24 cellular contexts compared by ENCODE assay signal in genomic region chr15:74619916-74620635, GRCh38. TPM values are rescaled to one million over a fixed set of nuclear protein-coding genes. Genes with fewer than 3 reads are reported as not detected.
DNase-seq lines count a peak whose midpoint lies in the region; ATAC-seq and TF ChIP-seq lines count a peak whose summit lies in the region.
"Had no signal": no experiment of that assay in that cellular context is flagged by ENCODE, and none has a peak within 500 bp of the region (broad histone marks: within the 10 kb centered on the region; RNA-seq: fewer than 3 reads in every experiment).

No MANE protein-coding gene starts in this region.

- H3K36me3 Mint-ChIP-seq in activated naive CD4-positive, alpha-beta T cell treated with anti-CD3 and anti-CD28 coated beads, Interleukin-2, amount 10 ng/mL, durations not matched to agents 7 days and 5 days: peaks cover 68% of the 10 kb centered on the region
- H3K36me3 Mint-ChIP-seq in T-helper 17 cell (ENCODE audit: low read depth) (peaks cover 6% of the 10 kb centered on the region), glutamatergic neuron (ENCODE audit: unreplicated experiment) (peaks cover 3% of the 10 kb centered on the region), endodermal cell (ENCODE audit: low read depth) (peaks cover 52% of the 10 kb centered on the region), mesothelial cell of epicardium (peaks cover 19% of the 10 kb centered on the region)
- peaks cover 90% of the 10 kb centered on the region for H3K36me3 Mint-ChIP-seq in stimulated activated effector memory CD8-positive, alpha-beta T cell treated with anti-CD3 and anti-CD28 coated beads, Interleukin-12 subunit alpha, Interleukin-12 subunit beta, amount 100 ng/mL, for 72 hours

- H3K27ac ChIP-seq in endodermal cell (ENCODE audit: low read depth, low read length): no peak overlapping the region
- H3K27ac ChIP-seq: A549, cardiac muscle cell, gastroesophageal sphincter, WERI-Rb-1 had no signal

- H3K4me3 Mint-ChIP-seq in activated naive CD4-positive, alpha-beta T cell treated with anti-CD3 and anti-CD28 coated beads, Interleukin-2, amount 10 ng/mL, durations not matched to agents 7 days and 5 days: no peak overlapping the region
- H3K4me3 Mint-ChIP-seq in T-helper 17 cell (no peak overlapping the region), glutamatergic neuron (ENCODE audit: unreplicated experiment) (no peak overlapping the region), endodermal cell (no peak overlapping the region), mesothelial cell of epicardium (no peak overlapping the region)
- H3K4me3 Mint-ChIP-seq in stimulated activated effector memory CD8-positive, alpha-beta T cell treated with anti-CD3 and anti-CD28 coated beads, Interleukin-12 subunit alpha, Interleukin-12 subunit beta, amount 100 ng/mL, for 72 hours: no peak overlapping the region

- DNase-seq in activated naive CD4-positive, alpha-beta T cell treated with anti-CD3 and anti-CD28 coated beads, Interleukin-2, amount 10 ng/mL, durations not matched to agents 7 days and 5 days: no peak
- no peak for DNase-seq in activated naive CD4-positive, alpha-beta T cell (lab: John Stamatoyannopoulos, UW)
- DNase-seq in T-helper 17 cell (no peak), glutamatergic neuron (no peak), endodermal cell (no peak), mesothelial cell of epicardium (ENCODE audit: low spot score in 2 of 2, unreplicated experiment in 2 of 2) (no peak), NCI-H187 treated with DMSO at 0.1 percent for 48 hours (lab: John Stamatoyannopoulos, UW) (no peak)
- no peak for DNase-seq in stimulated activated effector memory CD8-positive, alpha-beta T cell treated with anti-CD3 and anti-CD28 coated beads, Interleukin-12 subunit alpha, Interleukin-12 subunit beta, amount 100 ng/mL, for 72 hours (ENCODE audit: low spot score in 2 of 2)
- DNase-seq: activated CD4-positive, alpha-beta T cell treated with anti-CD3 and anti-CD28 coated beads, Interleukin-2, amount 50 U/mL, for 4 hours; activated CD8-positive, alpha-beta memory T cell treated with anti-CD3 and anti-CD28 coated beads, Interleukin-2, amount 50 U/mL, for 48 hours; activated effector memory CD4-positive, alpha-beta T cell treated with Interleukin-2 at 50 U/mL for 16 hours; DMS79 treated with DMSO at 0.1 percent for 48 hours; GOT3; left ventricle myocardium inferior; NCI-H1930; NCI-H2227 treated with DMSO at 0.1 percent for 48 hours; NCI-H774; SK-N-SH; stimulated activated CD8-positive, alpha-beta memory T cell treated with anti-CD3 and anti-CD28 coated beads, Interleukin-4, amount 100 ng/mL, for 48 hours; WERI-Rb-1 had no signal

- no peaks in the 10 kb centered on the region for H3K27me3 ChIP-seq in endodermal cell (ENCODE audit: control insufficient read depth, insufficient read depth, low read length, poor library complexity, severe bottlenecking)
- H3K27me3 ChIP-seq: cardiac muscle cell, gastroesophageal sphincter had no signal

- H3K9me3 Mint-ChIP-seq in activated naive CD4-positive, alpha-beta T cell treated with anti-CD3 and anti-CD28 coated beads, Interleukin-2, amount 10 ng/mL, durations not matched to agents 7 days and 5 days: no peaks in the 10 kb centered on the region
- peaks cover 17% of the 10 kb centered on the region for H3K9me3 Mint-ChIP-seq in glutamatergic neuron (ENCODE audit: unreplicated experiment)
- H3K9me3 Mint-ChIP-seq in stimulated activated effector memory CD8-positive, alpha-beta T cell treated with anti-CD3 and anti-CD28 coated beads, Interleukin-12 subunit alpha, Interleukin-12 subunit beta, amount 100 ng/mL, for 72 hours: no peaks in the 10 kb centered on the region
- H3K9me3 Mint-ChIP-seq in endodermal cell: no peaks in the 10 kb centered on the region
- no peaks in the 10 kb centered on the region for H3K9me3 Mint-ChIP-seq in mesothelial cell of epicardium

- no peak overlapping the region for H3K9ac ChIP-seq in endodermal cell (ENCODE audit: extremely low read depth, low read length, poor library complexity, severe bottlenecking)
- H3K9ac ChIP-seq: SK-N-SH had no signal

- H3K4me1 Mint-ChIP-seq in activated naive CD4-positive, alpha-beta T cell treated with anti-CD3 and anti-CD28 coated beads, Interleukin-2, amount 10 ng/mL, durations not matched to agents 7 days and 5 days: peaks cover 54% of the 10 kb centered on the region
- H3K4me1 Mint-ChIP-seq in T-helper 17 cell: peaks cover 38% of the 10 kb centered on the region
- H3K4me1 Mint-ChIP-seq in glutamatergic neuron (ENCODE audit: low read depth, unreplicated experiment): peaks cover 28% of the 10 kb centered on the region
- H3K4me1 Mint-ChIP-seq in stimulated activated effector memory CD8-positive, alpha-beta T cell treated with anti-CD3 and anti-CD28 coated beads, Interleukin-12 subunit alpha, Interleukin-12 subunit beta, amount 100 ng/mL, for 72 hours: peaks cover 65% of the 10 kb centered on the region
- peaks cover 23% of the 10 kb centered on the region for H3K4me1 Mint-ChIP-seq in endodermal cell
- H3K4me1 Mint-ChIP-seq in mesothelial cell of epicardium: peaks cover 23% of the 10 kb centered on the region

- H3K9me3 ChIP-seq in T-helper 17 cell (ENCODE audit: control insufficient read depth, low read length, poor library complexity, severe bottlenecking) (no peaks in the 10 kb centered on the region), endodermal cell (ENCODE audit: control insufficient read depth, low read length) (no peaks in the 10 kb centered on the region)
- H3K9me3 ChIP-seq: A549, gastroesophageal sphincter, left ventricle myocardium inferior, psoas muscle, SK-N-SH had no signal

- TF ChIP-seq CTCF in glutamatergic neuron (IDR thresholded peaks at IDR 0.05; ENCODE audit: partially characterized antibody, unreplicated experiment): no peak
- TF ChIP-seq CTCF in endodermal cell (conservative IDR thresholded peaks at IDR 0.05): no peak
- TF ChIP-seq CTCF in mesothelial cell of epicardium (IDR thresholded peaks at IDR 0.05; ENCODE audit: unreplicated experiment): no peak

- 95 to 96% methylated on average over 20 to 27 of the region's 27 CpGs for WGBS in endodermal cell (ENCODE audit: insufficient coverage in 1 of 2, insufficient read length in 1 of 2), 2 experiments

- no peak for ATAC-seq in T-helper 17 cell
- no peak for ATAC-seq in stimulated activated effector memory CD8-positive, alpha-beta T cell treated with anti-CD3 and anti-CD28 coated beads, Interleukin-12 subunit alpha, Interleukin-12 subunit beta, amount 100 ng/mL, for 72 hours
- ATAC-seq: gastroesophageal sphincter had no signal

- H3K27me3 Mint-ChIP-seq in activated naive CD4-positive, alpha-beta T cell treated with anti-CD3 and anti-CD28 coated beads, Interleukin-2, amount 10 ng/mL, durations not matched to agents 7 days and 5 days: no peaks in the 10 kb centered on the region
- H3K27me3 Mint-ChIP-seq in T-helper 17 cell (no peaks in the 10 kb centered on the region), glutamatergic neuron (ENCODE audit: unreplicated experiment) (peaks cover 16% of the 10 kb centered on the region), endodermal cell (ENCODE audit: insufficient read depth) (no peaks in the 10 kb centered on the region), mesothelial cell of epicardium (ENCODE audit: low read depth) (no peaks in the 10 kb centered on the region)

- CTCF ChIA-PET in activated naive CD4-positive, alpha-beta T cell treated with anti-CD3 and anti-CD28 coated beads, Interleukin-2, amount 10 ng/mL, durations not matched to agents 7 days and 5 days (lab: Charles Lee): interaction anchor here (1.1 to 15.6 kb wide), 7 partner anchors 9 to 246 kb away, joined by 3 to 197 read pairs (median 9); partner anchors contain the start of gene CYP1A1

- H3K27ac Mint-ChIP-seq in activated naive CD4-positive, alpha-beta T cell treated with anti-CD3 and anti-CD28 coated beads, Interleukin-2, amount 10 ng/mL, durations not matched to agents 7 days and 5 days: peak overlapping the region; percentile 37
- peak overlapping the region; percentile 83 for H3K27ac Mint-ChIP-seq in T-helper 17 cell
- H3K27ac Mint-ChIP-seq in glutamatergic neuron (ENCODE audit: unreplicated experiment): peak overlapping the region; percentile 94
- peak overlapping the region; percentile 96 for H3K27ac Mint-ChIP-seq in stimulated activated effector memory CD8-positive, alpha-beta T cell treated with anti-CD3 and anti-CD28 coated beads, Interleukin-12 subunit alpha, Interleukin-12 subunit beta, amount 100 ng/mL, for 72 hours
- no peak overlapping the region for H3K27ac Mint-ChIP-seq in endodermal cell
- no peak overlapping the region for H3K27ac Mint-ChIP-seq in mesothelial cell of epicardium

- no peak overlapping the region for H3K4me3 ChIP-seq in endodermal cell (ENCODE audit: low read length)
- H3K4me3 ChIP-seq: A549, cardiac muscle cell, gastroesophageal sphincter, left ventricle myocardium inferior, psoas muscle had no signal

- peaks cover 12% of the 10 kb centered on the region for H3K4me1 ChIP-seq in endodermal cell (ENCODE audit: control insufficient read depth, insufficient read depth, low read length)

- peaks cover 60% of the 10 kb centered on the region for H3K36me3 ChIP-seq in endodermal cell (ENCODE audit: control insufficient read depth, insufficient read depth, low read length)

RNA-seq across cellular contexts. Expression of gene CLK3, which starts 4.4 kb away (rescaled TPM):
- 100 to 1,000 TPM; 216 to 243 TPM for total RNA-seq in T-helper 17 cell
- 99.7 TPM for total RNA-seq in glutamatergic neuron (ENCODE audit: unreplicated experiment)
- total RNA-seq in endodermal cell: 10 to 100 TPM; 53.4 to 67.3 TPM
- 67.7 TPM for polyA plus RNA-seq in endodermal cell (2013, experiment 1 of 2)
- polyA plus RNA-seq in endodermal cell (2013, experiment 2 of 2): 60.9 TPM
- total RNA-seq in mesothelial cell of epicardium: 80.1 to 83.0 TPM (median 80.9 TPM) in 3 replicates

Comparison
In these comparisons a context has a peak if more than half of its experiments do, and no peak if none do; other contexts are left out.
1. H3K27ac Mint-ChIP-seq: peak in activated naive CD4-positive, alpha-beta T cell treated with anti-CD3 and anti-CD28 coated beads, Interleukin-2, amount 10 ng/mL, durations not matched to agents 7 days and 5 days (single experiment), T-helper 17 cell (single experiment), glutamatergic neuron (single experiment) and stimulated activated effector memory CD8-positive, alpha-beta T cell treated with anti-CD3 and anti-CD28 coated beads, Interleukin-12 subunit alpha, Interleukin-12 subunit beta, amount 100 ng/mL, for 72 hours (single experiment); none in endodermal cell (single experiment) and mesothelial cell of epicardium (single experiment).